2 cellular contexts compared by ENCODE assay signal in genomic region chr14:32559048-32559447, GRCh38.
TF ChIP-seq lines count a peak whose summit lies in the region.

No MANE protein-coding gene starts in this region.

TF ChIP-seq in SK-N-SH, 30 proteins besides CTCF, POLR2A, EP300 and RAD21 (continued from another document):
- TF ChIP-seq PBX3 (IDR thresholded peaks at IDR 0.05) (peak; percentile 64), CHD2 (IDR thresholded peaks at IDR 0.05; ENCODE audit: low read length, partially characterized antibody) (no peak), FOXM1 (IDR thresholded peaks at IDR 0.05; ENCODE audit: low read depth) (no peak), FOSL2 (IDR thresholded peaks at IDR 0.05; ENCODE audit: borderline replicate concordance, low read depth) (peak; percentile 59; the same call in 1 of the 2 replicates)

TF ChIP-seq in SK-N-SH treated with all-trans-retinoic acid at 6 μM for 48 hours, 23 proteins besides CTCF, POLR2A, EP300 and RAD21 (continued from another document):
- TF ChIP-seq OSR1 (CRISPR knock-in tag; IDR thresholded peaks at IDR 0.05) (no peak), RARB (CRISPR knock-in tag; IDR thresholded peaks at IDR 0.05) (no peak), ZNF8 (CRISPR knock-in tag; IDR thresholded peaks at IDR 0.05) (no peak), ARNTL (CRISPR knock-in tag; IDR thresholded peaks at IDR 0.05; ENCODE audit: borderline replicate concordance, low read depth) (no peak), TOX (CRISPR knock-in tag; IDR thresholded peaks at IDR 0.05; ENCODE audit: borderline replicate concordance) (no peak), CREB5 (CRISPR knock-in tag; IDR thresholded peaks at IDR 0.05; ENCODE audit: low read depth) (no peak), SNAI2 (CRISPR knock-in tag; IDR thresholded peaks at IDR 0.05) (no peak), PATZ1 (CRISPR knock-in tag; IDR thresholded peaks at IDR 0.05; ENCODE audit: borderline replicate concordance) (no peak), ZNF70 (CRISPR knock-in tag; IDR thresholded peaks at IDR 0.05) (no peak), TSHZ2 (CRISPR knock-in tag; IDR thresholded peaks at IDR 0.05) (no peak), CSDC2 (CRISPR knock-in tag; IDR thresholded peaks at IDR 0.05) (no peak)
TF ChIP-seq in SK-N-SH treated with all-trans-retinoic acid at 6 μM for 48 hours: peak in this region for 0.
